33 cellular contexts compared by ENCODE assay signal in genomic region chr5:4547547-4547946, GRCh38.
"Had no signal": no experiment of that assay in that cellular context is flagged by ENCODE, and none has a peak within 500 bp of the region (broad histone marks: within the 10 kb centered on the region; RNA-seq: fewer than 3 reads in every experiment).

No MANE protein-coding gene starts in this region.

- ATAC-seq: activated CD4-positive, CD25-positive, alpha-beta regulatory T cell treated with anti-CD3 and anti-CD28 coated beads, Interleukin-2, amount 50 U/mL, for 24 hours; activated CD8-positive, alpha-beta T cell treated with anti-CD3 and anti-CD28 coated beads for 36 hours; activated naive CD8-positive, alpha-beta T cell treated with anti-CD3 and anti-CD28 coated beads, Interleukin-2, amount 50 U/mL, for 24 hours; activated T-cell treated with anti-CD3 and anti-CD28 coated beads, Interleukin-2, amount 50 U/mL, for 4 hours; activated T-helper 17 cell treated with anti-CD3 and anti-CD28 coated beads, Interleukin-2, amount 50 U/mL, for 72 hours; body of pancreas; effector memory CD8-positive, alpha-beta T cell; gastroesophageal sphincter; heart right ventricle had no signal

- H3K4me1 Mint-ChIP-seq: activated B cell treated with CpG ODN at 0.5 μM for 24 hours; activated naive CD8-positive, alpha-beta T cell treated with anti-CD3 and anti-CD28 coated beads for 36 hours; activated naive CD8-positive, alpha-beta T cell treated with anti-CD3 and anti-CD28 coated beads, Interleukin-2, amount 50 U/mL, for 24 hours; activated T-helper 17 cell treated with anti-CD3 and anti-CD28 coated beads, Interleukin-2, amount 50 U/mL, for 72 hours had no signal

- H3K27ac Mint-ChIP-seq: activated B cell treated with CpG ODN at 0.5 μM for 24 hours; activated CD8-positive, alpha-beta T cell treated with anti-CD3 and anti-CD28 coated beads for 36 hours; activated naive CD8-positive, alpha-beta T cell treated with anti-CD3 and anti-CD28 coated beads for 36 hours; activated naive CD8-positive, alpha-beta T cell treated with anti-CD3 and anti-CD28 coated beads, Interleukin-2, amount 50 U/mL, for 24 hours; activated T-helper 17 cell treated with anti-CD3 and anti-CD28 coated beads, Interleukin-2, amount 50 U/mL, for 72 hours; effector memory CD8-positive, alpha-beta T cell; T-helper 2 cell treated with Interferon-gamma antibody and Interleukin-4, amounts not matched to agents 5 μg/mL and 100 μg/mL, for 36 hours had no signal

- H3K79me2 ChIP-seq: hepatocyte had no signal

- H3K4me1 ChIP-seq: adrenal gland, body of pancreas, gastroesophageal sphincter, heart right ventricle had no signal

- DNase-seq: activated B cell treated with CpG ODN at 0.5 μM for 24 hours; activated CD4-positive, alpha-beta T cell treated with anti-CD3 and anti-CD28 coated beads for 48 hours; activated CD4-positive, alpha-beta T cell treated with anti-CD3 and anti-CD28 coated beads, Interleukin-2, amount 50 U/mL, for 1 hour; activated CD4-positive, alpha-beta T cell treated with anti-CD3 and anti-CD28 coated beads, Interleukin-2, amount 50 U/mL, for 48 hours; activated CD8-positive, alpha-beta memory T cell treated with anti-CD3 and anti-CD28 coated beads for 24 hours; activated CD8-positive, alpha-beta T cell treated with anti-CD3 and anti-CD28 coated beads for 36 hours; activated effector memory CD4-positive, alpha-beta T cell treated with Interleukin-2 at 50 U/mL for 16 hours; activated gamma-delta T cell treated with Interleukin-2 at 50 U/mL for 16 hours; activated naive CD4-positive, alpha-beta T cell treated with anti-CD3 and anti-CD28 coated beads, Interleukin-2, amount 50 U/mL, for 16 hours; activated naive CD4-positive, alpha-beta T cell treated with Interleukin-2 at 50 U/mL for 16 hours; activated naive CD8-positive, alpha-beta T cell treated with anti-CD3 and anti-CD28 coated beads for 36 hours; activated naive CD8-positive, alpha-beta T cell treated with anti-CD3 and anti-CD28 coated beads, Interleukin-2, amount 50 U/mL, for 24 hours; activated T-cell treated with anti-CD3 and anti-CD28 coated beads, Interleukin-2, amount 50 U/mL, for 4 hours; adrenal gland; amygdala; aorta; body of pancreas; caudate nucleus; cortex of kidney; dermis blood vessel endothelial cell; effector CD4-positive, alpha-beta T cell; effector memory CD8-positive, alpha-beta T cell; esophagus squamous epithelium; foreskin melanocyte; heart right ventricle; T1000; WERI-Rb-1 had no signal

- H3K27ac ChIP-seq: adrenal gland, body of pancreas, epithelial cell of prostate, esophagus squamous epithelium, gastroesophageal sphincter, heart right ventricle, hepatocyte, WERI-Rb-1 had no signal

- H3K4me3 ChIP-seq: adrenal gland, body of pancreas, esophagus squamous epithelium, gastroesophageal sphincter, heart right ventricle, hepatocyte had no signal

- H3K27me3 Mint-ChIP-seq: activated B cell treated with CpG ODN at 0.5 μM for 24 hours; activated CD8-positive, alpha-beta T cell treated with anti-CD3 and anti-CD28 coated beads for 36 hours; activated T-helper 17 cell treated with anti-CD3 and anti-CD28 coated beads, Interleukin-2, amount 50 U/mL, for 72 hours; effector memory CD8-positive, alpha-beta T cell had no signal

- H3K36me3 Mint-ChIP-seq: activated naive CD8-positive, alpha-beta T cell treated with anti-CD3 and anti-CD28 coated beads for 36 hours had no signal

- H2AFZ ChIP-seq: hepatocyte had no signal

- H3K4me3 Mint-ChIP-seq: activated B cell treated with CpG ODN at 0.5 μM for 24 hours; activated CD8-positive, alpha-beta T cell treated with anti-CD3 and anti-CD28 coated beads for 36 hours; activated naive CD8-positive, alpha-beta T cell treated with anti-CD3 and anti-CD28 coated beads for 36 hours; activated naive CD8-positive, alpha-beta T cell treated with anti-CD3 and anti-CD28 coated beads, Interleukin-2, amount 50 U/mL, for 24 hours; activated T-cell treated with anti-CD3 and anti-CD28 coated beads, Interleukin-2, amount 50 U/mL, for 4 hours; activated T-helper 17 cell treated with anti-CD3 and anti-CD28 coated beads, Interleukin-2, amount 50 U/mL, for 72 hours; effector memory CD8-positive, alpha-beta T cell; T-helper 2 cell treated with Interferon-gamma antibody and Interleukin-4, amounts not matched to agents 5 μg/mL and 100 μg/mL, for 36 hours had no signal

- H3K36me3 ChIP-seq: adrenal gland, esophagus squamous epithelium, gastroesophageal sphincter, heart right ventricle, WERI-Rb-1 had no signal

- H3K9me3 ChIP-seq: adrenal gland, body of pancreas, esophagus squamous epithelium, gastroesophageal sphincter, heart right ventricle had no signal

- H3K4me2 ChIP-seq: hepatocyte had no signal

- H3K27me3 ChIP-seq: adrenal gland, body of pancreas, esophagus squamous epithelium, gastroesophageal sphincter, hepatocyte had no signal
